Comparison of ENCODE assay signal across 8 cellular contexts in genomic region chr7:47720141-47720906, GRCh38.
DNase-seq lines count a peak whose midpoint lies in the region; ATAC-seq and TF ChIP-seq lines count a peak whose summit lies in the region.

No MANE protein-coding gene starts in this region.

- no peak overlapping the region for H3K4me3 ChIP-seq in gastroesophageal sphincter
- no peak overlapping the region for H3K4me3 ChIP-seq in GM23338

- no peaks in the 10 kb centered on the region for H3F3A ChIP-seq in GM23338 (replicated peaks; ENCODE audit: low read depth)

- ATAC-seq in GM19468 (IDR thresholded peaks at IDR 0.05; ENCODE audit: extremely low read depth, unreplicated experiment) (peak; percentile 66), HG03558 (IDR thresholded peaks at IDR 0.05; ENCODE audit: extremely low read depth, unreplicated experiment) (peak; percentile 53), gastroesophageal sphincter (peak; percentile 79), GM23338 (no peak)

- no peak overlapping the region; the same call in 1 of the 2 replicates for H3K27ac Mint-ChIP-seq in GM23338

- peaks cover 6% of the 10 kb centered on the region for H3K27me3 Mint-ChIP-seq in GM23338 (ENCODE audit: insufficient read depth, low read depth, poor library complexity)

- H3K4me1 Mint-ChIP-seq in GM23338 = peaks cover 11% of the 10 kb centered on the region

- no peak overlapping the region for H3K4me3 Mint-ChIP-seq in GM23338

- no peaks in the 10 kb centered on the region; the same call in 2 of the 3 replicates for H3K36me3 Mint-ChIP-seq in GM23338 (ENCODE audit: low read depth)

- TF ChIP-seq POLR2A in gastroesophageal sphincter (IDR thresholded peaks at IDR 0.05) = no peak

- DNase-seq in ureter (ENCODE audit: low spot score) (peak; percentile 55), globus pallidus (ENCODE audit: low spot score) (no peak), GM23338 (ENCODE audit: low spot score) (no peak), NCI-H2227 treated with DMSO at 0.1 percent for 48 hours (lab: John Stamatoyannopoulos, UW) (no peak)
- DNase-seq in activated CD4-positive, CD25-positive, alpha-beta regulatory T cell treated with anti-CD3 and anti-CD28 coated beads, Interleukin-2, amount 50 U/mL, for 72 hours = no peak

- H3K27ac ChIP-seq in gastroesophageal sphincter (no peak overlapping the region), GM23338 (ENCODE audit: low read depth) (no peak overlapping the region)

- no peaks in the 10 kb centered on the region for H3K27me3 ChIP-seq in gastroesophageal sphincter
- H3K27me3 ChIP-seq in GM23338 (ENCODE audit: insufficient read depth) = no peaks in the 10 kb centered on the region

- H3K9me3 Mint-ChIP-seq in GM23338 = no peaks in the 10 kb centered on the region

- H3K9me3 ChIP-seq in gastroesophageal sphincter = no peaks in the 10 kb centered on the region

- no peak overlapping the region for H2AFZ ChIP-seq in GM23338

- H3K36me3 ChIP-seq in gastroesophageal sphincter (no peaks in the 10 kb centered on the region), GM23338 (ENCODE audit: insufficient read depth) (no peaks in the 10 kb centered on the region)

- TF ChIP-seq EP300 in gastroesophageal sphincter (IDR thresholded peaks at IDR 0.05) = no peak

- H3K4me2 ChIP-seq in GM23338 = no peak overlapping the region

- peaks cover 0 to 16% (median 7%) of the 10 kb centered on the region in 3 donors for H3K4me1 ChIP-seq in gastroesophageal sphincter
- peaks cover 4% of the 10 kb centered on the region for H3K4me1 ChIP-seq in GM23338 (ENCODE audit: insufficient read depth)

- H4K20me1 ChIP-seq in GM23338 (replicated peaks; ENCODE audit: insufficient read depth) = no peaks in the 10 kb centered on the region

- H3K79me2 ChIP-seq in GM23338 (replicated peaks; ENCODE audit: insufficient read depth) = no peaks in the 10 kb centered on the region

- peaks cover 6% of the 10 kb centered on the region for H3K9me2 ChIP-seq in GM23338 (ENCODE audit: insufficient read depth)

- 27 to 30% methylated on average over 6 to 11 of the region's 12 CpGs for WGBS in gastroesophageal sphincter (ENCODE audit: low coverage in 1 of 2), 2 donors

- TF ChIP-seq CTCF in gastroesophageal sphincter (IDR thresholded peaks at IDR 0.05) = peak in 1 of 4 experiments; percentile 8
- TF ChIP-seq CTCF in GM23338 (conservative IDR thresholded peaks at IDR 0.05; ENCODE audit: low read depth in 2 of 2) = no peak

TF ChIP-seq in GM23338, 12 proteins besides CTCF, POLR2A, EP300 and RAD21 (continues in another document):
- TF ChIP-seq EZH2 (IDR thresholded peaks at IDR 0.05; ENCODE audit: low read depth, unreplicated experiment) (no peak), ZNF462 (CRISPR knock-in tag; IDR thresholded peaks at IDR 0.05) (no peak), REST (IDR thresholded peaks at IDR 0.05; ENCODE audit: unreplicated experiment) (no peak), EZH2phosphoT487 (IDR thresholded peaks at IDR 0.05; ENCODE audit: unreplicated experiment) (no peak), ETS1 (IDR thresholded peaks at IDR 0.05) (no peak), POLR2AphosphoS5 (IDR thresholded peaks at IDR 0.05; ENCODE audit: low read depth) (no peak), CREB1 (CRISPR knock-in tag; IDR thresholded peaks at IDR 0.05; ENCODE audit: low read depth) (no peak), ZNF114 (CRISPR knock-in tag; IDR thresholded peaks at IDR 0.05) (no peak), NANOG (IDR thresholded peaks at IDR 0.05; ENCODE audit: borderline replicate concordance) (no peak), JUNB (IDR thresholded peaks at IDR 0.05; ENCODE audit: unreplicated experiment) (no peak), ZNF331 (CRISPR knock-in tag; IDR thresholded peaks at IDR 0.05; ENCODE audit: low read depth) (no peak)
